In the genomic region with DNA sequence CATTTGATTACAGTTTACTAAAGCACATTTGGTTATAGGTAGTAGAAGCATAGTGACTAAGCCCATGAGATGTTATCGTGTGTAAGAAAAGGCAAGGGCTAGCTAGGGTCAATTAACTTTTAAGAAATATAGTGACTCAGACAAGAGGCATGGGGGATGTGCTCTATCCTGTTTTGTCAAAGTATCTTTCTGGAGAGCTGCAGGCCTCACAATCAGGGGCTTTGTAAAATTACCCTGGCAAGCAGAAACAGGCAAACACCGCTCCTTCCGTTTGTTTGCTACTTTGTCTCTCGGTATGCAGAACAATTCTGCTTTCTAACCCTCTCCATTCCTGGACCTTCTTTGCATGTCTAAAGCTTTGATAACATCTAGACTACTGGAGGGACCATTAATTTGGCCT, we compare ENCODE assay signal across 1 cellular context.
TF ChIP-seq lines count a peak whose summit lies in the region.

No MANE protein-coding gene starts in this region.

TF ChIP-seq in IMR-90, 13 proteins besides CTCF, POLR2A, EP300 and RAD21:
- TF ChIP-seq, protein P1, sequence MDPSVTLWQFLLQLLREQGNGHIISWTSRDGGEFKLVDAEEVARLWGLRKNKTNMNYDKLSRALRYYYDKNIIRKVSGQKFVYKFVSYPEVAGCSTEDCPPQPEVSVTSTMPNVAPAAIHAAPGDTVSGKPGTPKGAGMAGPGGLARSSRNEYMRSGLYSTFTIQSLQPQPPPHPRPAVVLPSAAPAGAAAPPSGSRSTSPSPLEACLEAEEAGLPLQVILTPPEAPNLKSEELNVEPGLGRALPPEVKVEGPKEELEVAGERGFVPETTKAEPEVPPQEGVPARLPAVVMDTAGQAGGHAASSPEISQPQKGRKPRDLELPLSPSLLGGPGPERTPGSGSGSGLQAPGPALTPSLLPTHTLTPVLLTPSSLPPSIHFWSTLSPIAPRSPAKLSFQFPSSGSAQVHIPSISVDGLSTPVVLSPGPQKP (IDR thresholded peaks at IDR 0.05; ENCODE audit: borderline replicate concordance, low read depth, low read length), result no peak
- no peak for TF ChIP-seq MAFK (IDR thresholded peaks at IDR 0.05; ENCODE audit: low read depth, low read length)
- TF ChIP-seq MAZ (IDR thresholded peaks at IDR 0.05; ENCODE audit: borderline replicate concordance, low read depth, low read length), result no peak
- no peak for TF ChIP-seq SMC3 (IDR thresholded peaks at IDR 0.05; ENCODE audit: low read depth, low read length)
- TF ChIP-seq NFE2L2 (IDR thresholded peaks at IDR 0.05; ENCODE audit: low read depth, low read length), result no peak
- TF ChIP-seq CHD1 (IDR thresholded peaks at IDR 0.05; ENCODE audit: low read depth, low read length), result no peak
- no peak for TF ChIP-seq BHLHE40 (IDR thresholded peaks at IDR 0.05; ENCODE audit: low read depth, low read length)
- TF ChIP-seq RCOR1 (IDR thresholded peaks at IDR 0.05; ENCODE audit: insufficient replicate concordance, low read length), result no peak
- no peak for TF ChIP-seq CEBPB (IDR thresholded peaks at IDR 0.05; ENCODE audit: low read depth, low read length)
- TF ChIP-seq, protein P2, sequence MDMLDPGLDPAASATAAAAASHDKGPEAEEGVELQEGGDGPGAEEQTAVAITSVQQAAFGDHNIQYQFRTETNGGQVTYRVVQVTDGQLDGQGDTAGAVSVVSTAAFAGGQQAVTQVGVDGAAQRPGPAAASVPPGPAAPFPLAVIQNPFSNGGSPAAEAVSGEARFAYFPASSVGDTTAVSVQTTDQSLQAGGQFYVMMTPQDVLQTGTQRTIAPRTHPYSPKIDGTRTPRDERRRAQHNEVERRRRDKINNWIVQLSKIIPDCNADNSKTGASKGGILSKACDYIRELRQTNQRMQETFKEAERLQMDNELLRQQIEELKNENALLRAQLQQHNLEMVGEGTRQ (IDR thresholded peaks at IDR 0.05; ENCODE audit: low read depth, low read length), result no peak
- TF ChIP-seq MXI1 (IDR thresholded peaks at IDR 0.05; ENCODE audit: borderline replicate concordance, low read depth, low read length), result no peak
- TF ChIP-seq FOS (IDR thresholded peaks at IDR 0.05; ENCODE audit: low read depth, low read length), result no peak
